In the genomic region with DNA sequence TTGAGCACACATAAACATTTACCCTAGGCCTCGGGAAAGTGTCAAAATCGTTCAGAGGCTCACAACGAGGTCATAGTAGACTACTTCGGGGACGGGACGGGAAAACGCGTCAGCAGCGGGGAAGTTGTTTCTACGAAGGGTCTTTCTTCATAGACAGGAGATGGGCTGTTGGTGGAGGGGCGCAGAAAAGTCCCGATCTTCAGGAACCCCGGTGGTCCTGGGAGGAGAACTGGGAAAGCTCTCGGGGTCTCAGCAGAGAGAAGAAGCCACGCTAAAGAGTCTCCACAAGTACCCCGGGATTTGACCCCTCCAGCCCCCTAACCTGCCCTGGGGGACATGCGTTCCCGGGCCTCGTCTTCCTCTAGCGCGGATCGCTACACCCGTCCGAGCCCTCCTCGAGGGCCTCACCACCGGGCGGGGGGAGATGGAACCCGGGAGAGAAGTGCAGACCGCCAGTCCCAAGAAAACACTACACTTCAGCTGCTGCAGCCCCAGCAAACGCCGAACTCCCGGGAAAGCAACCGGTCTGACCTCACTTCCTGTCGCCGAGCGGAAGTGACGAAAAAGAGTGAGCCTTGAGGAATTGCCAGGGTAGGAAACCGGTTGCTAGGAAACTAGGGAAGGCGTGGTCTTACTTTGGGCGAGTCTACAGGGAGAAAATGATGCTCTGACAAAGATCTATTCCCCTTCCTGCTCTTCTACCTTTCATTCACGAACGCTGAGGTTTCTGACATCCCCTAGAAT, we compare ENCODE assay signal across 8 cellular contexts. TPM values are rescaled to one million over a fixed set of nuclear protein-coding genes. Genes with fewer than 3 reads are reported as not detected.
A peak's percentile ranks its signal among the peaks of the same experiment; 100 is the strongest.
DNase-seq lines count a peak whose midpoint lies in the region; ATAC-seq and TF ChIP-seq lines count a peak whose summit lies in the region.

A gene (minus strand): TSS at position 534 of the 744 bp plus-strand sequence. CDS start 1,611 bp downstream, outside the sequence.

- H3F3A ChIP-seq in SK-N-SH (replicated peaks; ENCODE audit: insufficient read depth): peaks cover 12% of the 10 kb centered on the region

- H4K20me1 ChIP-seq in SK-N-SH (ENCODE audit: insufficient read depth): no peaks in the 10 kb centered on the region

- TF ChIP-seq RAD21 in SK-N-SH (IDR thresholded peaks at IDR 0.05; ENCODE audit: low read length): no peak

- 0% methylated on average over 28 of the region's 42 CpGs for WGBS in SK-N-SH (ENCODE audit: low lambda C conversion rate)

- no peaks in the 10 kb centered on the region for H3K9me2 ChIP-seq in SK-N-SH

- peak within 1 kb of the TSS; percentile 96 for H3K4me2 ChIP-seq in SK-N-SH

- TF ChIP-seq CTCF in SK-N-SH (IDR thresholded peaks at IDR 0.05): no peak

- POLR2A ChIA-PET in SK-N-SH (lab: Yijun Ruan, JAX): interaction anchor here (1.3 kb wide), 1 partner anchor 147 kb away, joined by 5 read pairs; a partner anchor contains a TSS

- peak; percentile 96 for DNase-seq in GM04504 (ENCODE audit: low read depth)
- DNase-seq in NCI-H1048 (lab: John Stamatoyannopoulos, UW): peak; percentile 92
- peak; percentile 91 for DNase-seq in SK-N-SH
- peak; percentile 92 for DNase-seq in activated naive CD4-positive, alpha-beta T cell treated with anti-CD3 and anti-CD28 coated beads, Interleukin-2, amount 50 U/mL, for 16 hours
- peak; percentile 93 for DNase-seq in germinal center (ENCODE audit: low spot score)
- peak; percentile 96 for DNase-seq in non-pigmented ciliary epithelial cell (ENCODE audit: low read depth)
- DNase-seq in superior temporal gyrus (ENCODE audit: extremely low spot score): peak; percentile 99

- H3K79me2 ChIP-seq in SK-N-SH (ENCODE audit: insufficient read depth): peaks cover 52% of the 10 kb centered on the region

- H3K9me3 ChIP-seq in SK-N-SH: no peaks in the 10 kb centered on the region

- peak within 1 kb of the TSS; percentile 75 to 80 for H3K27ac ChIP-seq in SK-N-SH (ENCODE audit: low read depth in 2 of 2, low read length in 1 of 2)

- peak within 1 kb of the TSS; percentile 90 for H3K9ac ChIP-seq in SK-N-SH

- peaks cover 11 to 19% of the 10 kb centered on the region in 2 experiments; a peak in 3 of 4 replicates for H3K4me1 ChIP-seq in SK-N-SH (ENCODE audit: control insufficient read depth in 1 of 2, insufficient read depth in 2 of 2, low read depth in 1 of 2, low read length in 1 of 2)

- no peaks in the 10 kb centered on the region for H3K27me3 ChIP-seq in SK-N-SH (ENCODE audit: insufficient read depth)

- ATAC-seq in HG02571 (IDR thresholded peaks at IDR 0.05; ENCODE audit: unreplicated experiment): peak; percentile 97

- H2AFZ ChIP-seq in SK-N-SH (ENCODE audit: low read depth): peak within 1 kb of the TSS; percentile 98

- CTCF ChIA-PET in SK-N-SH (lab: Yijun Ruan, JAX): interaction anchor here (2.9 kb wide), 1 partner anchor 147 kb away, joined by 10 read pairs; a partner anchor contains a TSS

- H3K36me3 ChIP-seq in SK-N-SH (replicated peaks in 1 of 2; ENCODE audit: control insufficient read depth in 1 of 2, insufficient read depth in 2 of 2, low read length in 1 of 2): peaks cover 0 to 17% of the 10 kb centered on the region in 2 experiments

- H3K4me3 ChIP-seq in SK-N-SH (ENCODE audit: low read depth in 2 of 2, low read length in 1 of 2): peak within 1 kb of the TSS; percentile 97 to 99

- no peak for TF ChIP-seq EP300 in SK-N-SH (IDR thresholded peaks at IDR 0.05; ENCODE audit: borderline replicate concordance in 1 of 2, low read depth in 1 of 2, low read length in 1 of 2)

TF ChIP-seq in SK-N-SH, 30 proteins besides CTCF, POLR2A, EP300 and RAD21:
- TF ChIP-seq NFIC (IDR thresholded peaks at IDR 0.05; ENCODE audit: borderline replicate concordance) (peak; percentile 25; the same call in 1 of the 2 replicates), FOXM1 (IDR thresholded peaks at IDR 0.05; ENCODE audit: low read depth) (no peak), GABPA (IDR thresholded peaks at IDR 0.05; ENCODE audit: low read depth) (peak; percentile 98), GATA2 (CRISPR knock-in tag; IDR thresholded peaks at IDR 0.05) (no peak), ELF1 (IDR thresholded peaks at IDR 0.05) (peak; percentile 42; the same call in 1 of the 2 replicates), FOSL2 (IDR thresholded peaks at IDR 0.05; ENCODE audit: borderline replicate concordance, low read depth) (no peak), CHD2 (IDR thresholded peaks at IDR 0.05; ENCODE audit: low read length, partially characterized antibody) (peak; percentile 71), MXI1 (IDR thresholded peaks at IDR 0.05; ENCODE audit: low read depth, low read length) (peak; percentile 80; the same call in 1 of the 2 replicates), SIN3A (IDR thresholded peaks at IDR 0.05; ENCODE audit: borderline replicate concordance, low read depth, low read length) (peak; percentile 63; the same call in 1 of the 2 replicates), TCF12 (IDR thresholded peaks at IDR 0.05) (no peak), NRF1 (IDR thresholded peaks at IDR 0.05; ENCODE audit: low read depth, low read length) (no peak), FOXJ3 (CRISPR knock-in tag; IDR thresholded peaks at IDR 0.05) (no peak), YY1 (IDR thresholded peaks at IDR 0.05; ENCODE audit: low read depth) (no peak), POLR2AphosphoS5 (IDR thresholded peaks at IDR 0.05; ENCODE audit: low read depth, low read length) (peak; percentile 83), TAF1 (IDR thresholded peaks at IDR 0.05; ENCODE audit: borderline replicate concordance, low read depth, low read length) (peak; percentile 57; the same call in 1 of the 2 replicates)
- TF ChIP-seq, protein P1, sequence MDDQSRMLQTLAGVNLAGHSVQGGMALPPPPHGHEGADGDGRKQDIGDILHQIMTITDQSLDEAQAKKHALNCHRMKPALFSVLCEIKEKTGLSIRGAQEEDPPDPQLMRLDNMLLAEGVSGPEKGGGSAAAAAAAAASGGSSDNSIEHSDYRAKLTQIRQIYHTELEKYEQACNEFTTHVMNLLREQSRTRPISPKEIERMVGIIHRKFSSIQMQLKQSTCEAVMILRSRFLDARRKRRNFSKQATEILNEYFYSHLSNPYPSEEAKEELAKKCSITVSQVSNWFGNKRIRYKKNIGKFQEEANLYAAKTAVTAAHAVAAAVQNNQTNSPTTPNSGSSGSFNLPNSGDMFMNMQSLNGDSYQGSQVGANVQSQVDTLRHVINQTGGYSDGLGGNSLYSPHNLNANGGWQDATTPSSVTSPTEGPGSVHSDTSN (IDR thresholded peaks at IDR 0.05): 0 out of 2 replicates have a peak, but pooled peaks have one; percentile 6
- TF ChIP-seq, protein P2, sequence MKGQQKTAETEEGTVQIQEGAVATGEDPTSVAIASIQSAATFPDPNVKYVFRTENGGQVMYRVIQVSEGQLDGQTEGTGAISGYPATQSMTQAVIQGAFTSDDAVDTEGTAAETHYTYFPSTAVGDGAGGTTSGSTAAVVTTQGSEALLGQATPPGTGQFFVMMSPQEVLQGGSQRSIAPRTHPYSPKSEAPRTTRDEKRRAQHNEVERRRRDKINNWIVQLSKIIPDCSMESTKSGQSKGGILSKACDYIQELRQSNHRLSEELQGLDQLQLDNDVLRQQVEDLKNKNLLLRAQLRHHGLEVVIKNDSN (IDR thresholded peaks at IDR 0.05; ENCODE audit: borderline replicate concordance, low read depth): no peak

RNA-seq across cellular contexts. Expression of the gene that starts here (rescaled TPM):
- 27.2 and 27.9 TPM in 2 replicates for polyA plus RNA-seq in SK-N-SH (2012; rRNA removed)
- 22.1 and 25.3 TPM in 2 replicates for polyA plus RNA-seq in SK-N-SH (2012; cell fraction: cytosol; rRNA removed)
- polyA plus RNA-seq in SK-N-SH (2012; cell fraction: nucleus; rRNA removed): 30.6 and 53.1 TPM in 2 replicates

Comparison
In these comparisons a context has a peak if more than half of its experiments do, and no peak if none do; other contexts are left out.
1. Peak in every context shown above with its lines: DNase-seq, ATAC-seq, H3K4me3 ChIP-seq and H3K27ac ChIP-seq.